Comparison of ENCODE assay signal across 22 cellular contexts in the genomic region with DNA sequence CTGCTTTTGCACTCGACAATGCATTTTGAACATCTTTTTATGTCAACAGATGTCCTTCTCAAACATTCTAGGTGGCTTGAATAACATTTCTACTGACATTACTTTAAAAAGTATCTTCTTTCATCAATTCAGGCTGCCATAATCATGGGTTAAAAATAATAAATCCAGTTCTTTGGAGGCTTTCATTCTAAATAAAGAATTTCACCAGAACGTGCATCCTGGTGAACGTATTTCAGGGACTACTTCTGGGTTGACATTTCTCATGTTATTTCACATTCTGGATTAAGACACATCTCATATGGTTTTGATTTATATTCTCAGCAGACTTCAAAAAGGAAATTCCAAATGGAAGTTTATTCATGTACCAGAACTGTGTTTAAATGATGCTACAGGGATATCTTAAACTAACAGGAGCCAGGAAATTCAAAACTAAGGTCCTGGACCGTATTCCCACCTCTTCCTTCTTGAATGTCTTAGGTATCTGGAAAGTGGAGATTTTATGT.
A peak's percentile ranks its signal among the peaks of the same experiment; 100 is the strongest.
DNase-seq lines count a peak whose midpoint lies in the region; ATAC-seq and TF ChIP-seq lines count a peak whose summit lies in the region.
"Had no signal": no experiment of that assay in that cellular context is flagged by ENCODE, and none has a peak within 500 bp of the region (broad histone marks: within the 10 kb centered on the region; RNA-seq: fewer than 3 reads in every experiment).

No MANE protein-coding gene starts in this region.

- peaks cover 89% of the 10 kb centered on the region for H3K4me1 Mint-ChIP-seq in chondrocyte (ENCODE audit: low read depth)

- H3K9me3 ChIP-seq in left ventricle myocardium inferior (replicated peaks) (no peaks in the 10 kb centered on the region), heart right ventricle (no peaks in the 10 kb centered on the region), MG63 (no peaks in the 10 kb centered on the region)

- no peaks in the 10 kb centered on the region for H3K27me3 ChIP-seq in left ventricle myocardium inferior (ENCODE audit: low read depth)
- H3K27me3 ChIP-seq in heart right ventricle = no peaks in the 10 kb centered on the region
- H3K27me3 ChIP-seq in MG63 = no peaks in the 10 kb centered on the region

- no peak overlapping the region for H3K4me3 Mint-ChIP-seq in chondrocyte (ENCODE audit: unreplicated experiment)

- ATAC-seq in heart right ventricle (no peak), GM19395 (IDR thresholded peaks at IDR 0.05; ENCODE audit: unreplicated experiment) (no peak)
- ATAC-seq: Panc1 had no signal

- H3K9me3 Mint-ChIP-seq in chondrocyte (ENCODE audit: low read depth) = peaks cover 3% of the 10 kb centered on the region

- intact Hi-C loops in left ventricle myocardium inferior (cut with micrococcal nuclease) (no loop called here), heart right ventricle (cut with DNase I) (no loop called here)

- DNase-seq in left ventricle myocardium inferior (no peak), heart right ventricle (no peak), chondrocyte (ENCODE audit: low spot score) (no peak), fibroblast of the aortic adventitia (ENCODE audit: low read depth) (peak; percentile 55), midbrain (lab: John Stamatoyannopoulos, UW) (no peak), MG63 (no peak), HuH-7 (ENCODE audit: low spot score) (no peak)
- DNase-seq: AML-193, C1 segment of cervical spinal cord, DMS53, GDM1, MM.1S, NCI-H1092, NCI-H146, NCI-H2029 treated with DMSO at 0.1 percent for 48 hours, NCI-H345, NCI-H524, NCI-H774, SIG-M5 had no signal

- H3K27ac ChIP-seq in left ventricle myocardium inferior (replicated peaks) (peak overlapping the region; percentile 10), heart right ventricle (peak overlapping the region in 2 of 10 donors; percentile 7 to 42)
- H3K27ac ChIP-seq: 22Rv1 had no signal

- H3K4me1 ChIP-seq in left ventricle myocardium inferior (peaks cover 78% of the 10 kb centered on the region), heart right ventricle (peaks cover 7 to 85% (median 58%) of the 10 kb centered on the region in 9 donors)

- 60 to 75% methylated on average over 4 of the region's 4 CpGs for WGBS in heart right ventricle, 2 donors

- peaks cover 3% of the 10 kb centered on the region for H3K36me3 Mint-ChIP-seq in chondrocyte (ENCODE audit: low read depth)

- no peaks in the 10 kb centered on the region for H3K27me3 Mint-ChIP-seq in chondrocyte (ENCODE audit: low read depth)

- H3K4me3 ChIP-seq in left ventricle myocardium inferior (no peak overlapping the region), heart right ventricle (no peak overlapping the region), fibroblast of the aortic adventitia (ENCODE audit: low read depth, low read length) (no peak overlapping the region), MG63 (no peak overlapping the region)

- peak overlapping the region; percentile 28 for H3K27ac Mint-ChIP-seq in chondrocyte (ENCODE audit: unreplicated experiment)

- TF ChIP-seq CTCF in left ventricle myocardium inferior (IDR thresholded peaks at IDR 0.05; ENCODE audit: borderline replicate concordance) (no peak), heart right ventricle (IDR thresholded peaks at IDR 0.05) (no peak), chondrocyte (IDR thresholded peaks at IDR 0.05) (no peak), fibroblast of the aortic adventitia (IDR thresholded peaks at IDR 0.05; ENCODE audit: insufficient read depth, low read length) (no peak)

- H3K36me3 ChIP-seq in left ventricle myocardium inferior = peaks cover 10% of the 10 kb centered on the region
- H3K36me3 ChIP-seq in heart right ventricle = peaks cover 0 to 22% (median 0%) of the 10 kb centered on the region in 9 donors
- peaks cover 40% of the 10 kb centered on the region for H3K36me3 ChIP-seq in MG63
